40 cellular contexts compared by ENCODE assay signal in genomic region chr7:29262191-29262917, GRCh38.
"Had no signal": no experiment of that assay in that cellular context is flagged by ENCODE, and none has a peak within 500 bp of the region (broad histone marks: within the 10 kb centered on the region; RNA-seq: fewer than 3 reads in every experiment).

No MANE protein-coding gene starts in this region.

- H3K27me3 Mint-ChIP-seq: activated B cell treated with CpG ODN at 0.5 μM for 24 hours; activated CD8-positive, alpha-beta T cell treated with anti-CD3 and anti-CD28 coated beads for 36 hours; activated T-helper 17 cell treated with anti-CD3 and anti-CD28 coated beads, Interleukin-2, amount 50 U/mL, for 72 hours; central memory CD8-positive, alpha-beta T cell had no signal

- DNase-seq: activated B cell treated with CpG ODN at 0.5 μM for 24 hours; activated CD4-positive, alpha-beta memory T cell treated with anti-CD3 and anti-CD28 coated beads for 36 hours; activated CD4-positive, alpha-beta T cell treated with anti-CD3 and anti-CD28 coated beads for 4 hours; activated CD4-positive, alpha-beta T cell treated with anti-CD3 and anti-CD28 coated beads, Interleukin-2, amount 10 ng/mL, durations not matched to agents 24 days and 14 days; activated CD4-positive, alpha-beta T cell treated with anti-CD3 and anti-CD28 coated beads, Interleukin-2, amount 50 U/mL, for 1 hour; activated CD4-positive, alpha-beta T cell treated with anti-CD3 and anti-CD28 coated beads, Interleukin-2, amount 50 U/mL, for 4 hours; activated CD4-positive, CD25-positive, alpha-beta regulatory T cell treated with anti-CD3 and anti-CD28 coated beads, Interleukin-2, amount 50 U/mL, for 72 hours; activated CD8-positive, alpha-beta memory T cell treated with anti-CD3 and anti-CD28 coated beads, Interleukin-2, amount 50 U/mL, for 4 hours; activated CD8-positive, alpha-beta T cell treated with anti-CD3 and anti-CD28 coated beads for 36 hours; activated effector memory CD4-positive, alpha-beta T cell treated with anti-CD3 and anti-CD28 coated beads, Interleukin-2, amount 50 U/mL, for 16 hours; activated gamma-delta T cell treated with Interleukin-2 at 50 U/mL for 16 hours; activated naive CD4-positive, alpha-beta T cell; activated naive CD4-positive, alpha-beta T cell treated with anti-CD3 and anti-CD28 coated beads for 36 hours; activated naive CD4-positive, alpha-beta T cell treated with anti-CD3 and anti-CD28 coated beads, Interleukin-2, amount 50 U/mL, for 16 hours; activated naive CD8-positive, alpha-beta T cell treated with anti-CD3 and anti-CD28 coated beads for 36 hours; activated T-cell treated with anti-CD3 and anti-CD28 coated beads for 4 hours; activated T-cell treated with anti-CD3 and anti-CD28 coated beads, Interleukin-2, amount 50 U/mL, for 1 hour; activated T-cell treated with anti-CD3 and anti-CD28 coated beads, Interleukin-2, amount 50 U/mL, for 4 hours; activated T-cell treated with anti-CD3 and anti-CD28 coated beads, Interleukin-2, amount 50 U/mL, for 72 hours; adrenal gland; amniotic stem cell; aorta; body of pancreas; brain microvascular endothelial cell; caudate nucleus; SW 1271; T-helper 1 cell; T-helper 2 cell; T-helper 9 cell had no signal

- ATAC-seq: activated CD8-positive, alpha-beta T cell treated with anti-CD3 and anti-CD28 coated beads for 36 hours; activated naive CD4-positive, alpha-beta T cell treated with anti-CD3 and anti-CD28 coated beads, Interleukin-2, amount 50 U/mL, for 72 hours; activated T-cell treated with anti-CD3 and anti-CD28 coated beads, Interleukin-2, amount 50 U/mL, for 4 hours; activated T-cell treated with anti-CD3 and anti-CD28 coated beads, Interleukin-2, amount 50 U/mL, for 72 hours; activated T-helper 17 cell treated with anti-CD3 and anti-CD28 coated beads, Interleukin-2, amount 50 U/mL, for 72 hours; body of pancreas had no signal

- H3K36me3 ChIP-seq: adrenal gland, brain microvascular endothelial cell, breast epithelium, cardiac muscle cell had no signal

- H3K27ac Mint-ChIP-seq: activated B cell treated with CpG ODN at 0.5 μM for 24 hours; activated CD4-positive, alpha-beta memory T cell treated with anti-CD3 and anti-CD28 coated beads for 36 hours; activated CD4-positive, alpha-beta T cell treated with anti-CD3 and anti-CD28 coated beads, Interleukin-2, amount 10 ng/mL, durations not matched to agents 24 days and 14 days; activated CD8-positive, alpha-beta T cell treated with anti-CD3 and anti-CD28 coated beads for 36 hours; activated naive CD4-positive, alpha-beta T cell treated with anti-CD3 and anti-CD28 coated beads for 36 hours; activated naive CD4-positive, alpha-beta T cell treated with anti-CD3 and anti-CD28 coated beads, Interleukin-2, amount 50 U/mL, for 72 hours; activated naive CD8-positive, alpha-beta T cell treated with anti-CD3 and anti-CD28 coated beads for 36 hours; activated T-cell treated with anti-CD3 and anti-CD28 coated beads, Interleukin-2, amount 50 U/mL, for 72 hours; activated T-helper 1 cell treated with anti-CD3 and anti-CD28 coated beads, Interleukin-12 subunit alpha, Interleukin-12 subunit beta, Interleukin-2, Interleukin-4 antibody, amounts not matched to agents 30 ng/mL and 10 ng/mL and 1 ng/mL, durations not matched to agents 14 hours and 24 hours and 36 hours; activated T-helper 17 cell treated with anti-CD3 and anti-CD28 coated beads, Interleukin-2, amount 50 U/mL, for 72 hours; T-helper 1 cell treated with Interleukin-12 subunit alpha and Interleukin-12 subunit beta and Interleukin-4 antibody, amounts not matched to agents 30 μg/mL and 1 μg/mL, for 36 hours; T-helper 2 cell treated with Interferon-gamma antibody and Interleukin-4, amounts not matched to agents 5 μg/mL and 100 μg/mL, for 36 hours had no signal

- H3K4me3 ChIP-seq: adrenal gland, body of pancreas, breast epithelium, cardiac muscle cell had no signal

- H3K4me1 Mint-ChIP-seq: activated B cell treated with CpG ODN at 0.5 μM for 24 hours had no signal

- H3K4me1 ChIP-seq: adrenal gland, breast epithelium had no signal

- H3K9me3 Mint-ChIP-seq: activated T-cell treated with anti-CD3 and anti-CD28 coated beads, Interleukin-2, amount 50 U/mL, for 4 hours; activated T-helper 17 cell treated with anti-CD3 and anti-CD28 coated beads, Interleukin-2, amount 50 U/mL, for 72 hours; central memory CD8-positive, alpha-beta T cell had no signal

- H3K27ac ChIP-seq: adrenal gland, body of pancreas, brain microvascular endothelial cell, breast epithelium, cardiac muscle cell, VCaP had no signal

- FAIRE-seq: astrocyte, TTC549 had no signal

- H3K9me3 ChIP-seq: adrenal gland, body of pancreas, breast epithelium had no signal

- H3K27me3 ChIP-seq: adrenal gland, body of pancreas, brain microvascular endothelial cell, breast epithelium, cardiac muscle cell had no signal

- H3K4me3 Mint-ChIP-seq: activated B cell treated with CpG ODN at 0.5 μM for 24 hours; activated CD4-positive, alpha-beta memory T cell treated with anti-CD3 and anti-CD28 coated beads for 36 hours; activated CD4-positive, alpha-beta T cell treated with anti-CD3 and anti-CD28 coated beads, Interleukin-2, amount 10 ng/mL, durations not matched to agents 24 days and 14 days; activated CD8-positive, alpha-beta T cell treated with anti-CD3 and anti-CD28 coated beads for 36 hours; activated naive CD4-positive, alpha-beta T cell treated with anti-CD3 and anti-CD28 coated beads for 36 hours; activated naive CD8-positive, alpha-beta T cell treated with anti-CD3 and anti-CD28 coated beads for 36 hours; activated T-cell treated with anti-CD3 and anti-CD28 coated beads, Interleukin-2, amount 50 U/mL, for 4 hours; activated T-cell treated with anti-CD3 and anti-CD28 coated beads, Interleukin-2, amount 50 U/mL, for 72 hours; activated T-helper 1 cell treated with anti-CD3 and anti-CD28 coated beads, Interleukin-12 subunit alpha, Interleukin-12 subunit beta, Interleukin-2, Interleukin-4 antibody, amounts not matched to agents 30 ng/mL and 10 ng/mL and 1 ng/mL, durations not matched to agents 14 hours and 24 hours and 36 hours; activated T-helper 17 cell treated with anti-CD3 and anti-CD28 coated beads, Interleukin-2, amount 50 U/mL, for 72 hours; central memory CD8-positive, alpha-beta T cell; T-helper 1 cell treated with Interleukin-12 subunit alpha and Interleukin-12 subunit beta and Interleukin-4 antibody, amounts not matched to agents 30 μg/mL and 1 μg/mL, for 36 hours; T-helper 2 cell treated with Interferon-gamma antibody and Interleukin-4, amounts not matched to agents 5 μg/mL and 100 μg/mL, for 36 hours had no signal
